In genomic region chr16:1908983-1909382, GRCh38 we compare ENCODE assay signal across 20 cellular contexts. TPM values are rescaled to one million over a fixed set of nuclear protein-coding genes. Genes with fewer than 3 reads are reported as not detected.
DNase-seq lines count a peak whose midpoint lies in the region; ATAC-seq and TF ChIP-seq lines count a peak whose summit lies in the region.
"Had no signal": no experiment of that assay in that cellular context is flagged by ENCODE, and none has a peak within 500 bp of the region (broad histone marks: within the 10 kb centered on the region; RNA-seq: fewer than 3 reads in every experiment).

No MANE protein-coding gene starts in this region.

- H3K27me3 ChIP-seq in SK-N-SH (ENCODE audit: insufficient read depth) (no peaks in the 10 kb centered on the region), osteoblast (ENCODE audit: insufficient read depth, low read length) (peaks cover 35% of the 10 kb centered on the region)
- H3K27me3 ChIP-seq: BE2C had no signal

- peaks cover 11% of the 10 kb centered on the region for H3K27me3 Mint-ChIP-seq in glutamatergic neuron (ENCODE audit: unreplicated experiment)

- H3K27ac Mint-ChIP-seq in glutamatergic neuron (ENCODE audit: unreplicated experiment) = peak overlapping the region; percentile 88
- H3K27ac Mint-ChIP-seq: HFFc6 had no signal

- H3K4me1 Mint-ChIP-seq in glutamatergic neuron (ENCODE audit: low read depth, unreplicated experiment) = peaks cover 2% of the 10 kb centered on the region
- H3K4me1 Mint-ChIP-seq: CD4-positive, alpha-beta memory T cell had no signal

- H3K9me3 Mint-ChIP-seq in glutamatergic neuron (ENCODE audit: unreplicated experiment) = no peaks in the 10 kb centered on the region
- H3K9me3 Mint-ChIP-seq: HFFc6 had no signal

- DNase-seq in SK-N-SH (peak; percentile 53), glutamatergic neuron (no peak), osteoblast (ENCODE audit: insufficient read length, low spot score, missing footprints) (peak; percentile 58)
- no peak for DNase-seq in activated T-cell treated with anti-CD3 and anti-CD28 coated beads, Interleukin-2, amount 50 U/mL, for 1 hour
- DNase-seq: CD4-positive, alpha-beta memory T cell; DMS153; DND-41; GF-D8; GOT3; HCEC 1CT; HFFc6; IMR-90 had no signal

- no peak for TF ChIP-seq RAD21 in SK-N-SH (IDR thresholded peaks at IDR 0.05; ENCODE audit: low read length)

- peak overlapping the region; percentile 17 for H3K4me3 Mint-ChIP-seq in glutamatergic neuron (ENCODE audit: unreplicated experiment)
- H3K4me3 Mint-ChIP-seq: CD4-positive, alpha-beta memory T cell; HFFc6 had no signal

- no peaks in the 10 kb centered on the region for H3K36me3 ChIP-seq in SK-N-SH (replicated peaks in 1 of 2; ENCODE audit: control insufficient read depth in 1 of 2, insufficient read depth in 2 of 2, low read length in 1 of 2)
- H3K36me3 ChIP-seq in osteoblast (ENCODE audit: insufficient read depth, low read length) = no peaks in the 10 kb centered on the region
- H3K36me3 ChIP-seq: BE2C had no signal

- ATAC-seq in SK-N-SH treated with all-trans-retinoic acid at 6 μM for 48 hours (no peak), HG03025 (IDR thresholded peaks at IDR 0.05; ENCODE audit: low FRiP score, unreplicated experiment) (no peak), HG03097 (IDR thresholded peaks at IDR 0.05; ENCODE audit: low FRiP score, unreplicated experiment) (no peak)

- H3K9ac ChIP-seq in SK-N-SH = no peak overlapping the region

- H3F3A ChIP-seq in SK-N-SH (replicated peaks; ENCODE audit: insufficient read depth) = no peaks in the 10 kb centered on the region

- POLR2A ChIA-PET in SK-N-SH (lab: Yijun Ruan, JAX) = no interaction called here

- H3K9me3 ChIP-seq in SK-N-SH (no peaks in the 10 kb centered on the region), osteoblast (ENCODE audit: low read depth, low read length) (no peaks in the 10 kb centered on the region)
- H3K9me3 ChIP-seq: A549, BE2C had no signal

- H2AFZ ChIP-seq in SK-N-SH (ENCODE audit: low read depth) = no peak overlapping the region
- H2AFZ ChIP-seq in osteoblast (ENCODE audit: low read length) = no peak overlapping the region

- H3K79me2 ChIP-seq in SK-N-SH (ENCODE audit: insufficient read depth) (no peaks in the 10 kb centered on the region), osteoblast (ENCODE audit: insufficient read depth, low read length) (no peaks in the 10 kb centered on the region)

- no peak for TF ChIP-seq EP300 in SK-N-SH (IDR thresholded peaks at IDR 0.05; ENCODE audit: borderline replicate concordance in 1 of 2, low read depth in 1 of 2, low read length in 1 of 2)

- H3K4me2 ChIP-seq in SK-N-SH (no peak overlapping the region), osteoblast (ENCODE audit: insufficient read depth, low read length) (no peak overlapping the region)
- H3K4me2 ChIP-seq: A549 had no signal

- H3K4me1 ChIP-seq in SK-N-SH (ENCODE audit: control insufficient read depth in 1 of 2, insufficient read depth in 2 of 2, low read depth in 1 of 2, low read length in 1 of 2) = peaks cover 0 to 16% of the 10 kb centered on the region in 2 experiments; a peak in 1 of 4 replicates
- H3K4me1 ChIP-seq in osteoblast (ENCODE audit: insufficient read depth, low read length) = no peaks in the 10 kb centered on the region

- WGBS in SK-N-SH (ENCODE audit: low lambda C conversion rate) = 43% methylated on average over 2 of the region's 9 CpGs

- no peaks in the 10 kb centered on the region for H3K36me3 Mint-ChIP-seq in glutamatergic neuron (ENCODE audit: unreplicated experiment)
- H3K36me3 Mint-ChIP-seq: CD4-positive, alpha-beta memory T cell had no signal

- H3K27ac ChIP-seq in SK-N-SH (ENCODE audit: low read depth in 2 of 2, low read length in 1 of 2) (no peak overlapping the region), osteoblast (ENCODE audit: low read depth, low read length) (no peak overlapping the region)
- H3K27ac ChIP-seq: C4-2B had no signal

- H3K4me3 ChIP-seq in SK-N-SH (ENCODE audit: low read depth in 2 of 2, low read length in 1 of 2) (no peak overlapping the region), osteoblast (ENCODE audit: insufficient read depth, low read length) (no peak overlapping the region)
- H3K4me3 ChIP-seq: A549 had no signal

- CTCF ChIA-PET in SK-N-SH (lab: Yijun Ruan, JAX) = interaction anchor here (0.9 to 2.6 kb wide), 9 partner anchors 13 to 45 kb away, joined by 3 to 13 read pairs (median 4); no protein-coding TSS in a partner anchor

- TF ChIP-seq CTCF in SK-N-SH (IDR thresholded peaks at IDR 0.05) = no peak
- no peak for TF ChIP-seq CTCF in glutamatergic neuron (IDR thresholded peaks at IDR 0.05; ENCODE audit: partially characterized antibody, unreplicated experiment)
- no peak for TF ChIP-seq CTCF in osteoblast (IDR thresholded peaks at IDR 0.05; ENCODE audit: extremely low read depth, low read depth, low read length)

- H3K9me2 ChIP-seq in SK-N-SH = no peaks in the 10 kb centered on the region

- H4K20me1 ChIP-seq in SK-N-SH (ENCODE audit: insufficient read depth) = no peaks in the 10 kb centered on the region
- H4K20me1 ChIP-seq in osteoblast (ENCODE audit: insufficient read depth, low read length) = no peaks in the 10 kb centered on the region

TF ChIP-seq in SK-N-SH, 30 proteins besides CTCF, POLR2A, EP300 and RAD21:
- TF ChIP-seq CHD2 (IDR thresholded peaks at IDR 0.05; ENCODE audit: low read length, partially characterized antibody) (no peak), FOSL2 (IDR thresholded peaks at IDR 0.05; ENCODE audit: borderline replicate concordance, low read depth) (no peak), NFIC (IDR thresholded peaks at IDR 0.05; ENCODE audit: borderline replicate concordance) (no peak)

TF ChIP-seq in SK-N-SH treated with all-trans-retinoic acid at 6 μM for 48 hours, 23 proteins besides CTCF, POLR2A, EP300 and RAD21:
- TF ChIP-seq RARB (CRISPR knock-in tag; IDR thresholded peaks at IDR 0.05) (no peak), GLIS3 (CRISPR knock-in tag; IDR thresholded peaks at IDR 0.05) (no peak), CREB5 (CRISPR knock-in tag; IDR thresholded peaks at IDR 0.05; ENCODE audit: low read depth) (no peak), ZFP3 (CRISPR knock-in tag; IDR thresholded peaks at IDR 0.05) (no peak), SNAI2 (CRISPR knock-in tag; IDR thresholded peaks at IDR 0.05) (no peak), ARNTL (CRISPR knock-in tag; IDR thresholded peaks at IDR 0.05; ENCODE audit: borderline replicate concordance, low read depth) (no peak), ZNF8 (CRISPR knock-in tag; IDR thresholded peaks at IDR 0.05) (no peak), POU6F1 (CRISPR knock-in tag; IDR thresholded peaks at IDR 0.05; ENCODE audit: borderline replicate concordance, low read depth) (no peak), ISL1 (CRISPR knock-in tag; IDR thresholded peaks at IDR 0.05) (no peak), ZFP30 (CRISPR knock-in tag; IDR thresholded peaks at IDR 0.05) (no peak), TOX (CRISPR knock-in tag; IDR thresholded peaks at IDR 0.05; ENCODE audit: borderline replicate concordance) (no peak), CSDC2 (CRISPR knock-in tag; IDR thresholded peaks at IDR 0.05) (no peak)

RNA-seq across cellular contexts. Expression of gene HS3ST6, which starts 9.2 kb away (rescaled TPM):
- polyA plus RNA-seq in SK-N-SH (2012; rRNA removed) = 0.03 TPM in 1 of 2 replicates, not detected in the other
- polyA plus RNA-seq in SK-N-SH (2012; cell fraction: cytosol; rRNA removed) = not detected in 2 replicates
- polyA plus RNA-seq in SK-N-SH (2012; cell fraction: nucleus; rRNA removed) = not detected in 2 replicates
- 7.8 TPM for total RNA-seq in glutamatergic neuron (ENCODE audit: unreplicated experiment)
- not detected in 2 replicates for total RNA-seq in osteoblast
- total RNA-seq: CD4-positive, alpha-beta memory T cell; HFFc6; HT-29; IMR-90 had no signal
- polyA plus RNA-seq: AG04450; CD4-positive, alpha-beta memory T cell; IMR-90 had no signal

RNA-seq across cellular contexts. Expression of gene MSRB1, which starts 34.0 kb away (rescaled TPM):
- 30.1 and 31.4 TPM in 2 replicates for polyA plus RNA-seq in SK-N-SH (2012; rRNA removed)
- polyA plus RNA-seq in SK-N-SH (2012; cell fraction: cytosol; rRNA removed) = 17.1 and 26.6 TPM in 2 replicates
- polyA plus RNA-seq in SK-N-SH (2012; cell fraction: nucleus; rRNA removed) = 11.1 and 11.7 TPM in 2 replicates
- 50.9 TPM for total RNA-seq in glutamatergic neuron (ENCODE audit: unreplicated experiment)
- total RNA-seq in osteoblast = 16.2 and 18.1 TPM in 2 replicates

RNA-seq across cellular contexts. Expression of gene MEIOB, which starts 37.0 kb away (rescaled TPM):
- 0.05 TPM in 1 of 2 replicates, not detected in the other for polyA plus RNA-seq in SK-N-SH (2012; rRNA removed)
- polyA plus RNA-seq in SK-N-SH (2012; cell fraction: cytosol; rRNA removed) = 0.04 TPM in 2 replicates
- polyA plus RNA-seq in SK-N-SH (2012; cell fraction: nucleus; rRNA removed) = 0.13 and 0.27 TPM in 2 replicates
- total RNA-seq in glutamatergic neuron (ENCODE audit: unreplicated experiment) = 2.4 TPM
- total RNA-seq in osteoblast = not detected in 2 replicates
- total RNA-seq: CD4-positive, alpha-beta memory T cell; HFFc6; HT-29; IMR-90 had no signal
- polyA plus RNA-seq: CD4-positive, alpha-beta memory T cell had no signal

RNA-seq across cellular contexts. Expression of gene RPL3L, which starts 45.5 kb away (rescaled TPM):
- not detected in 2 replicates for polyA plus RNA-seq in SK-N-SH (2012; rRNA removed)
- polyA plus RNA-seq in SK-N-SH (2012; cell fraction: cytosol; rRNA removed) = not detected in 2 replicates
- polyA plus RNA-seq in SK-N-SH (2012; cell fraction: nucleus; rRNA removed) = not detected in 2 replicates
- total RNA-seq in glutamatergic neuron (ENCODE audit: unreplicated experiment) (not detected), osteoblast (not detected in 2 replicates)
- total RNA-seq: CD4-positive, alpha-beta memory T cell; HFFc6; HT-29; IMR-90 had no signal
- polyA plus RNA-seq: A549; AG04450; CD4-positive, alpha-beta memory T cell; IMR-90 had no signal

RNA-seq across cellular contexts. Expression of gene NDUFB10, which starts 50.4 kb away (rescaled TPM):
- 251 and 468 TPM in 2 replicates for polyA plus RNA-seq in SK-N-SH (2012; rRNA removed)
- polyA plus RNA-seq in SK-N-SH (2012; cell fraction: cytosol; rRNA removed) = 286 and 324 TPM in 2 replicates
- polyA plus RNA-seq in SK-N-SH (2012; cell fraction: nucleus; rRNA removed) = 116 and 213 TPM in 2 replicates
- total RNA-seq in glutamatergic neuron (ENCODE audit: unreplicated experiment) = 302 TPM
- 82.8 and 109 TPM in 2 replicates for total RNA-seq in osteoblast

Comparison
In these comparisons a context has a peak if more than half of its experiments do, and no peak if none do; other contexts are left out.
1. DNase-seq: peak in SK-N-SH (single experiment) and osteoblast (single experiment); none in glutamatergic neuron (single experiment) and activated T-cell treated with anti-CD3 and anti-CD28 coated beads, Interleukin-2, amount 50 U/mL, for 1 hour (single experiment).